Comparison of ENCODE assay signal across 9 cellular contexts in genomic region chr22:37674248-37674647, GRCh38. TPM values are rescaled to one million over a fixed set of nuclear protein-coding genes. Genes with fewer than 3 reads are reported as not detected.
A peak's percentile ranks its signal among the peaks of the same experiment; 100 is the strongest.
DNase-seq lines count a peak whose midpoint lies in the region; ATAC-seq and TF ChIP-seq lines count a peak whose summit lies in the region.
"Had no signal": no experiment of that assay in that cellular context is flagged by ENCODE, and none has a peak within 500 bp of the region (broad histone marks: within the 10 kb centered on the region; RNA-seq: fewer than 3 reads in every experiment).

No MANE protein-coding gene starts in this region.

- peak overlapping the region; percentile 60 to 93 (median 87) for H3K27ac ChIP-seq in BLaER1 treated with 17β-estradiol and CSF1 and Interleukin-3, amounts not matched to agents 10 nM and 100 nM
- H3K27ac ChIP-seq in colonic mucosa, result peak overlapping the region; percentile 96
- H3K27ac ChIP-seq in prostate gland, result peak overlapping the region; percentile 85 to 91

- 87% methylated on average over 12 of the region's 12 CpGs for WGBS in prostate gland

- no peaks in the 10 kb centered on the region for H3K9me2 ChIP-seq in Loucy (replicated peaks; ENCODE audit: low read depth, low read length)

- no peaks in the 10 kb centered on the region for H3K9me3 ChIP-seq in BLaER1 treated with 17β-estradiol and CSF1 and Interleukin-3, amounts not matched to agents 10 nM and 100 nM (replicated peaks in 1 of 11)
- H3K9me3 ChIP-seq in Loucy (ENCODE audit: insufficient read depth, low read depth, low read length), result no peaks in the 10 kb centered on the region
- H3K9me3 ChIP-seq in colonic mucosa, result no peaks in the 10 kb centered on the region
- H3K9me3 ChIP-seq in prostate gland, result no peaks in the 10 kb centered on the region

- TF ChIP-seq CTCF in Loucy (conservative IDR thresholded peaks at IDR 0.05; ENCODE audit: low read length) (no peak), colonic mucosa (IDR thresholded peaks at IDR 0.05) (no peak), prostate gland (IDR thresholded peaks at IDR 0.05) (no peak)

- DNase-seq in colonic mucosa (no peak), prostate gland (ENCODE audit: low spot score) (no peak), COR-L47 (lab: John Stamatoyannopoulos, UW) (no peak), DMS153 (lab: John Stamatoyannopoulos, UW) (no peak)
- DNase-seq: nephron progenitor cell had no signal

- 0 out of 2 replicates have a peak, but pooled peaks cover 9% of the 10 kb centered on the region for H3F3A ChIP-seq in Loucy (ENCODE audit: low read depth)

- H2AFZ ChIP-seq in Loucy (ENCODE audit: low read length), result no peak overlapping the region

- peaks cover 56% of the 10 kb centered on the region for H3K79me2 ChIP-seq in Loucy (ENCODE audit: insufficient read depth, low read length)

- intact Hi-C loops in colonic mucosa (cut with DNase I), result no loop called here
- intact Hi-C loops in prostate gland (cut with DNase I), result no loop called here

- H3K36me3 ChIP-seq in BLaER1 treated with 17β-estradiol and CSF1 and Interleukin-3, amounts not matched to agents 10 nM and 100 nM, result peaks cover 0 to 20% (median 6%) of the 10 kb centered on the region in 11 experiments; a peak in 16 of 22 replicates
- peaks cover 6% of the 10 kb centered on the region; the same call in 1 of the 2 replicates for H3K36me3 ChIP-seq in Loucy (ENCODE audit: insufficient read depth, low read length)
- no peaks in the 10 kb centered on the region for H3K36me3 ChIP-seq in colonic mucosa
- H3K36me3 ChIP-seq in prostate gland, result no peaks in the 10 kb centered on the region

- H3K4me1 ChIP-seq in BLaER1 treated with 17β-estradiol and CSF1 and Interleukin-3, amounts not matched to agents 10 nM and 100 nM, result peaks cover 43 to 82% (median 74%) of the 10 kb centered on the region in 10 experiments
- H3K4me1 ChIP-seq in Loucy (ENCODE audit: insufficient read depth, low read length, poor library complexity, severe bottlenecking) (peaks cover 37% of the 10 kb centered on the region), colonic mucosa (peaks cover 31% of the 10 kb centered on the region), prostate gland (replicated peaks) (peaks cover 16% of the 10 kb centered on the region)

- ATAC-seq in HG03442 (IDR thresholded peaks at IDR 0.05; ENCODE audit: unreplicated experiment) (no peak), GM18520 (IDR thresholded peaks at IDR 0.05; ENCODE audit: unreplicated experiment) (no peak)

- TF ChIP-seq POLR2A in prostate gland (IDR thresholded peaks at IDR 0.05), result no peak

- peaks cover 0 to 34% (median 0%) of the 10 kb centered on the region in 11 experiments; a peak in 8 of 22 replicates for H4K20me1 ChIP-seq in BLaER1 treated with 17β-estradiol and CSF1 and Interleukin-3, amounts not matched to agents 10 nM and 100 nM
- H4K20me1 ChIP-seq in Loucy (ENCODE audit: insufficient read depth, low read length, poor library complexity, severe bottlenecking), result peaks cover 14% of the 10 kb centered on the region

- peak overlapping the region in 6 of 10 experiments; percentile 65 to 83 (median 74); a peak in 9 of 20 replicates for H3K4me3 ChIP-seq in BLaER1 treated with 17β-estradiol and CSF1 and Interleukin-3, amounts not matched to agents 10 nM and 100 nM
- peak overlapping the region; percentile 86 for H3K4me3 ChIP-seq in Loucy (ENCODE audit: low read length, poor library complexity, severe bottlenecking)
- no peak overlapping the region for H3K4me3 ChIP-seq in colonic mucosa
- H3K4me3 ChIP-seq in prostate gland, result no peak overlapping the region

- peak overlapping the region; percentile 80 to 99 (median 93) for H3K4me2 ChIP-seq in BLaER1 treated with 17β-estradiol and CSF1 and Interleukin-3, amounts not matched to agents 10 nM and 100 nM
- H3K4me2 ChIP-seq in Loucy (ENCODE audit: low read depth, low read length, poor library complexity, severe bottlenecking), result peak overlapping the region; percentile 89

- peak overlapping the region; percentile 67 to 88 (median 83); a peak in 20 of 22 replicates for H3K9ac ChIP-seq in BLaER1 treated with 17β-estradiol and CSF1 and Interleukin-3, amounts not matched to agents 10 nM and 100 nM
- H3K9ac ChIP-seq in Loucy (ENCODE audit: low read depth, low read length, poor library complexity, severe bottlenecking), result peak overlapping the region; percentile 99
- H3K9ac ChIP-seq in colonic mucosa (ENCODE audit: low read depth in 2 of 2, low read length in 2 of 2), result peak overlapping the region in 1 of 2 donors; percentile 16

- no peaks in the 10 kb centered on the region for H3K27me3 ChIP-seq in BLaER1 treated with 17β-estradiol and CSF1 and Interleukin-3, amounts not matched to agents 10 nM and 100 nM
- H3K27me3 ChIP-seq in Loucy (ENCODE audit: insufficient read depth, low read length, poor library complexity, severe bottlenecking), result no peaks in the 10 kb centered on the region
- H3K27me3 ChIP-seq in colonic mucosa, result no peaks in the 10 kb centered on the region
- no peaks in the 10 kb centered on the region for H3K27me3 ChIP-seq in prostate gland (replicated peaks; ENCODE audit: insufficient read depth)

RNA-seq across cellular contexts. Expression of gene LGALS1, which starts 1.2 kb away (rescaled TPM):
- total RNA-seq in colonic mucosa (100 to 1,000 TPM in 1 of 2 donors, 10 to 100 TPM in 1; 83.3 to 222 TPM), prostate gland (1,000 to 10,000 TPM in 1 of 2 donors, 100 to 1,000 TPM in 1; 365 to 1,063 TPM)

RNA-seq across cellular contexts. Expression of gene NOL12, which starts 11.9 kb away (rescaled TPM):
- total RNA-seq in colonic mucosa, result 10 to 100 TPM; 25.2 to 48.4 TPM
- 10 to 100 TPM; 39.6 to 49.0 TPM for total RNA-seq in prostate gland

RNA-seq across cellular contexts. Expression of gene PDXP, which starts 15.7 kb away (rescaled TPM):
- total RNA-seq in colonic mucosa (10 to 100 TPM; 24.5 to 34.0 TPM), prostate gland (10 to 100 TPM; 12.9 to 87.8 TPM)

RNA-seq across cellular contexts. Expression of gene TRIOBP, which starts 22.6 kb away (rescaled TPM):
- total RNA-seq in colonic mucosa (10 to 100 TPM; 69.5 to 75.7 TPM), prostate gland (100 to 1,000 TPM; 114 to 115 TPM)

RNA-seq across cellular contexts. Expression of gene SH3BP1, which starts 34.8 kb away (rescaled TPM):
- total RNA-seq in colonic mucosa (100 to 1,000 TPM in 1 of 2 donors, 10 to 100 TPM in 1; 91.8 to 125 TPM), prostate gland (10 to 100 TPM; 10.9 to 12.0 TPM)

Comparison
In these comparisons a context has a peak if more than half of its experiments do, and no peak if none do; other contexts are left out.
1. H3K4me3 ChIP-seq: peak in BLaER1 treated with 17β-estradiol and CSF1 and Interleukin-3, amounts not matched to agents 10 nM and 100 nM (6 of 10) and Loucy (single experiment); none in colonic mucosa (single experiment) and prostate gland (0 of 2).
2. Peak in every context shown above with its lines, with median percentiles within 50 percentile points of each other: H3K27ac ChIP-seq.